Comparison of ENCODE assay signal across 24 cellular contexts in the genomic region with DNA sequence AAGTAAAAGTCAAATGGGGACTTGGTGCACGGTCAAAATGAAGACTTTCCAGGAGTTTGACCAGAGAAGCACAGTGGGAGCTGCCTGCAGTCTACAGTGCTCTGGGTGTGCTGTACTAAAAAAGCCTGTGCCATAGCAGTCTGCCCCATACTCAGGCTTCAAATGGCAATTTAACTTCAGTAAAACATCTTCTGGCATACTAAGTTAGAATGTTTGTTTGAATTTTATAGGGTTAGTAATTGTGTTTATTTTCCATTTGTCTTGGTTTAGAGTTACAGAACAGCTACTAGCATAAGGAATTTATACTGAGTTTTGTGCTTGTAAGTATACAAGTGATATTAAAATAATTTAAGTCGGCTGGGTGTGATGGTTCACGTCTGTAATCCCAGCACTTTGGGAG.
"Had no signal": no experiment of that assay in that cellular context is flagged by ENCODE, and none has a peak within 500 bp of the region (broad histone marks: within the 10 kb centered on the region; RNA-seq: fewer than 3 reads in every experiment).

No MANE protein-coding gene starts in this region.

- DNase-seq: cortex of kidney; effector memory CD8-positive, alpha-beta T cell; esophagus squamous epithelium; foreskin melanocyte; left colon; left ventricle myocardium superior; mesenchymal stem cell; midbrain; occipital lobe; pancreas; right cardiac atrium; small intestine; stimulated activated CD4-positive, alpha-beta T cell treated with anti-CD3 and anti-CD28 coated beads, Interleukin-12 subunit alpha, Interleukin-12 subunit beta, amount 100 ng/mL, for 4 hours; stimulated activated CD4-positive, alpha-beta T cell treated with anti-CD3 and anti-CD28 coated beads, Interleukin-2, amount 100 ng/mL, for 48 hours; stimulated activated CD8-positive, alpha-beta memory T cell treated with anti-CD3 and anti-CD28 coated beads, Interleukin-4, amount 100 ng/mL, for 48 hours; tibial artery; upper lobe of right lung had no signal

- H3K9ac ChIP-seq: neural progenitor cell had no signal

- H2AFZ ChIP-seq: hepatocyte, neural progenitor cell had no signal

- H3K27ac ChIP-seq: esophagus squamous epithelium, hepatocyte, neural progenitor cell, pancreas, tibial artery, upper lobe of right lung, vagina had no signal

- H3K4me3 ChIP-seq: esophagus squamous epithelium, hepatocyte, lung, neural progenitor cell, pancreas, tibial artery, upper lobe of right lung, vagina had no signal

- H3K27ac Mint-ChIP-seq: effector memory CD8-positive, alpha-beta T cell; natural killer cell treated with Interleukin-12 subunit alpha and Interleukin-12 subunit beta and Interleukin-15 and Interleukin-18, amount 100 ng/mL, for 72 hours; neural progenitor cell; stimulated activated effector memory CD8-positive, alpha-beta T cell treated with anti-CD3 and anti-CD28 coated beads, Interleukin-12 subunit alpha, Interleukin-12 subunit beta, amount 100 ng/mL, for 72 hours; stimulated activated naive CD8-positive, alpha-beta T cell treated with anti-CD3 and anti-CD28 coated beads, Interleukin-15, Interleukin-2, amounts not matched to agents 100 ng/mL and 50 ng/mL, for 24 hours had no signal

- H3K9me3 Mint-ChIP-seq: effector memory CD8-positive, alpha-beta T cell; natural killer cell treated with Interleukin-12 subunit alpha and Interleukin-12 subunit beta and Interleukin-15 and Interleukin-18, amount 100 ng/mL, for 72 hours; neural progenitor cell; stimulated activated effector memory CD8-positive, alpha-beta T cell treated with anti-CD3 and anti-CD28 coated beads, Interleukin-12 subunit alpha, Interleukin-12 subunit beta, amount 100 ng/mL, for 72 hours; stimulated activated naive CD8-positive, alpha-beta T cell treated with anti-CD3 and anti-CD28 coated beads, Interleukin-15, Interleukin-2, amounts not matched to agents 100 ng/mL and 50 ng/mL, for 24 hours had no signal

- H3K4me2 ChIP-seq: hepatocyte, neural progenitor cell had no signal

- H3K9me3 ChIP-seq: esophagus squamous epithelium, pancreas, tibial artery, upper lobe of right lung, vagina had no signal

- H3K4me3 Mint-ChIP-seq: effector memory CD8-positive, alpha-beta T cell; natural killer cell treated with Interleukin-12 subunit alpha and Interleukin-12 subunit beta and Interleukin-15 and Interleukin-18, amount 100 ng/mL, for 72 hours; neural progenitor cell; stimulated activated effector memory CD8-positive, alpha-beta T cell treated with anti-CD3 and anti-CD28 coated beads, Interleukin-12 subunit alpha, Interleukin-12 subunit beta, amount 100 ng/mL, for 72 hours; stimulated activated naive CD8-positive, alpha-beta T cell treated with anti-CD3 and anti-CD28 coated beads, Interleukin-15, Interleukin-2, amounts not matched to agents 100 ng/mL and 50 ng/mL, for 24 hours had no signal

- H3K4me1 Mint-ChIP-seq: neural progenitor cell; stimulated activated effector memory CD8-positive, alpha-beta T cell treated with anti-CD3 and anti-CD28 coated beads, Interleukin-12 subunit alpha, Interleukin-12 subunit beta, amount 100 ng/mL, for 72 hours had no signal

- H3K36me3 ChIP-seq: esophagus squamous epithelium, neural progenitor cell, pancreas, tibial artery, upper lobe of right lung, vagina had no signal

- H3K4me1 ChIP-seq: neural progenitor cell, pancreas, tibial artery had no signal

- H3K27me3 ChIP-seq: esophagus squamous epithelium, hepatocyte, neural progenitor cell, pancreas, tibial artery, upper lobe of right lung, vagina had no signal

- H3K36me3 Mint-ChIP-seq: natural killer cell treated with Interleukin-12 subunit alpha and Interleukin-12 subunit beta and Interleukin-15 and Interleukin-18, amount 100 ng/mL, for 72 hours; neural progenitor cell; stimulated activated effector memory CD8-positive, alpha-beta T cell treated with anti-CD3 and anti-CD28 coated beads, Interleukin-12 subunit alpha, Interleukin-12 subunit beta, amount 100 ng/mL, for 72 hours had no signal

- ATAC-seq: effector memory CD8-positive, alpha-beta T cell; left colon; left ventricle myocardium superior; natural killer cell treated with Interleukin-12 subunit alpha and Interleukin-12 subunit beta and Interleukin-15 and Interleukin-18, amount 100 ng/mL, for 72 hours; pancreas; right cardiac atrium; stimulated activated effector memory CD8-positive, alpha-beta T cell treated with anti-CD3 and anti-CD28 coated beads, Interleukin-12 subunit alpha, Interleukin-12 subunit beta, amount 100 ng/mL, for 72 hours; upper lobe of right lung had no signal
